ENCODE assay signal across 8 cellular contexts in the genomic region with DNA sequence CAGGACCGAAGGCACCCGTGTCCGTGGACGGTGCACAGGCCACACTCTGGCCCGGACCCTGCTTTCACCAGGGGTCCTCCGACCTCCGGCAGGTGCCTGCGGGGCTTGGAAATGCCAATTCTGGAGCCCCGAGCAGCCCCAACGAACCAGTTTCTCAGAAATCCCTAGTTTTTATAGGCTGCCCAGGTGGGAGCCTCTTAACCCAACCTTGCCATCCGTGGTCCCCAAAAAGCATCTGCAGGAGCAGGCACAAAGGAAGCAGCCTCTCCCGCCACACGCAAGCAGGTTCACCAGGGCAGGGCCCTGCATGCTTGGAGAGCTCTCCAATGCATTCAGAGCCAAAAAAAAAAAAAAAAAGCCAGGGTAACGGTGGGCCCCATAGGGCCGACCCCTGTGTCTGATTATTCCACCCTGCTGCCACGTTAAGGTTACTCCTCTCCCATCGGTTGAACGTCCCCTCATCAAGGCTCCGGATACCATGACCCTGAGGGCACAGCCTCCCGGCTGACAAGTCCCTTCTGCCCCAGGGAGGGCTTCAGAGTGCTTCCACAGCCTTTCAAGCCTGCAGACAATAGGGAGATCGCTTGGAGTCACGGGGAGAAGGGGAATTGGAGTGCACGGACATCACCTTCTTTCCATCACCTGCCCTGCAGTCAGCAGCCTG. TPM values are rescaled to one million over a fixed set of nuclear protein-coding genes. Genes with fewer than 3 reads are reported as not detected.
DNase-seq lines count a peak whose midpoint lies in the region; ATAC-seq and TF ChIP-seq lines count a peak whose summit lies in the region.

No MANE protein-coding gene starts in this region.

- no peak for TF ChIP-seq POLR2A in thyroid gland (IDR thresholded peaks at IDR 0.05)

- peaks cover 30 to 80% of the 10 kb centered on the region in 2 donors for H3K4me1 ChIP-seq in left lung
- peaks cover 42 to 66% of the 10 kb centered on the region in 2 donors for H3K4me1 ChIP-seq in thyroid gland

- H3K4me3 ChIP-seq in left lung (peak overlapping the region; percentile 55 to 74), thyroid gland (replicated peaks in 1 of 3) (peak overlapping the region; percentile 11 to 57 (median 57))

- DNase-seq in activated CD4-positive, alpha-beta T cell treated with anti-CD3 and anti-CD28 coated beads, Interleukin-2, amount 10 ng/mL, durations not matched to agents 7 days and 5 days = no peak
- DNase-seq in activated CD4-positive, alpha-beta T cell treated with anti-CD3 and anti-CD28 coated beads, Interleukin-2, amount 50 U/mL, for 48 hours = no peak
- no peak for DNase-seq in activated naive CD8-positive, alpha-beta T cell treated with anti-CD3 and anti-CD28 coated beads, Interleukin-2, amount 10 ng/mL, durations not matched to agents 7 days and 5 days
- no peak for DNase-seq in left lung
- no peak for DNase-seq in thyroid gland
- DNase-seq in NCI-H146 treated with DMSO at 0.1 percent for 48 hours (lab: John Stamatoyannopoulos, UW; ENCODE audit: unreplicated experiment) = no peak

- peak overlapping the region; percentile 82 to 92 for H3K27ac ChIP-seq in left lung
- peak overlapping the region; percentile 30 to 71 (median 52) for H3K27ac ChIP-seq in thyroid gland

- ATAC-seq in activated naive CD8-positive, alpha-beta T cell treated with anti-CD3 and anti-CD28 coated beads, Interleukin-2, amount 10 ng/mL, durations not matched to agents 7 days and 5 days (ENCODE audit: low read depth) = no peak
- ATAC-seq in left lung = no peak
- ATAC-seq in HG02798 (IDR thresholded peaks at IDR 0.05; ENCODE audit: poor library complexity, unreplicated experiment) = no peak
- no peak for ATAC-seq in GM18520 (IDR thresholded peaks at IDR 0.05; ENCODE audit: unreplicated experiment)

- intact Hi-C loops in left lung (cut with DNase I) = no loop called here
- intact Hi-C loops in thyroid gland (cut with DNase I) = no loop called here

- H3K27me3 ChIP-seq in left lung (peaks cover 0 to 5% of the 10 kb centered on the region in 2 donors), thyroid gland (no peaks in the 10 kb centered on the region)

- no peaks in the 10 kb centered on the region for H3K36me3 ChIP-seq in left lung
- no peaks in the 10 kb centered on the region for H3K36me3 ChIP-seq in thyroid gland

- CTCF ChIA-PET in activated CD4-positive, alpha-beta T cell treated with anti-CD3 and anti-CD28 coated beads, Interleukin-2, amount 10 ng/mL, durations not matched to agents 7 days and 5 days (lab: Charles Lee) = interaction anchor here (0.7 to 1.4 kb wide), 6 partner anchors 9 to 172 kb away, joined by 3 to 10 read pairs (median 4); partner anchors contain the start of genes ANAPC2, NRARP, RNF224 and SSNA1

- no peaks in the 10 kb centered on the region for H3K27me3 Mint-ChIP-seq in activated CD4-positive, alpha-beta T cell treated with anti-CD3 and anti-CD28 coated beads, Interleukin-2, amount 10 ng/mL, durations not matched to agents 7 days and 5 days
- H3K27me3 Mint-ChIP-seq in activated naive CD8-positive, alpha-beta T cell treated with anti-CD3 and anti-CD28 coated beads, Interleukin-2, amount 10 ng/mL, durations not matched to agents 7 days and 5 days = no peaks in the 10 kb centered on the region

- peaks cover 5% of the 10 kb centered on the region for H3K36me3 Mint-ChIP-seq in activated CD4-positive, alpha-beta T cell treated with anti-CD3 and anti-CD28 coated beads, Interleukin-2, amount 10 ng/mL, durations not matched to agents 7 days and 5 days (ENCODE audit: low read depth)
- no peaks in the 10 kb centered on the region for H3K36me3 Mint-ChIP-seq in activated naive CD8-positive, alpha-beta T cell treated with anti-CD3 and anti-CD28 coated beads, Interleukin-2, amount 10 ng/mL, durations not matched to agents 7 days and 5 days

- H3K27ac Mint-ChIP-seq in activated CD4-positive, alpha-beta T cell treated with anti-CD3 and anti-CD28 coated beads, Interleukin-2, amount 10 ng/mL, durations not matched to agents 7 days and 5 days = peak overlapping the region; percentile 82
- H3K27ac Mint-ChIP-seq in activated naive CD8-positive, alpha-beta T cell treated with anti-CD3 and anti-CD28 coated beads, Interleukin-2, amount 10 ng/mL, durations not matched to agents 7 days and 5 days = peak overlapping the region; percentile 86

- TF ChIP-seq CTCF in left lung (IDR thresholded peaks at IDR 0.05) (no peak), thyroid gland (IDR thresholded peaks at IDR 0.05) (no peak)

- no peaks in the 10 kb centered on the region for H3K9me3 ChIP-seq in left lung
- no peaks in the 10 kb centered on the region for H3K9me3 ChIP-seq in thyroid gland

- POLR2A ChIA-PET in activated CD4-positive, alpha-beta T cell treated with anti-CD3 and anti-CD28 coated beads, Interleukin-2, amount 10 ng/mL, durations not matched to agents 7 days and 5 days (lab: Charles Lee) = interaction anchor here (0.6 to 1.0 kb wide), 4 partner anchors 13 to 347 kb away, joined by 3 to 5 read pairs (median 3); partner anchors contain the start of genes ANAPC2 and SSNA1
- POLR2A ChIA-PET in activated naive CD8-positive, alpha-beta T cell treated with anti-CD3 and anti-CD28 coated beads, Interleukin-2, amount 10 ng/mL, durations not matched to agents 7 days and 5 days (lab: Charles Lee) = interaction anchor here (0.6 to 3.5 kb wide), 18 partner anchors 10 to 474 kb away, joined by 3 to 42 read pairs (median 6); partner anchors contain the start of genes ANAPC2, CYSRT1, DPP7 and MAN1B1

- H3K4me3 Mint-ChIP-seq in activated CD4-positive, alpha-beta T cell treated with anti-CD3 and anti-CD28 coated beads, Interleukin-2, amount 10 ng/mL, durations not matched to agents 7 days and 5 days = peak overlapping the region; percentile 80
- peak overlapping the region; percentile 84 for H3K4me3 Mint-ChIP-seq in activated naive CD8-positive, alpha-beta T cell treated with anti-CD3 and anti-CD28 coated beads, Interleukin-2, amount 10 ng/mL, durations not matched to agents 7 days and 5 days

- WGBS in thyroid gland, 2 donors = 21 to 32% methylated on average over 14 to 17 of the region's 23 CpGs

- H3K9me3 Mint-ChIP-seq in activated CD4-positive, alpha-beta T cell treated with anti-CD3 and anti-CD28 coated beads, Interleukin-2, amount 10 ng/mL, durations not matched to agents 7 days and 5 days = no peaks in the 10 kb centered on the region
- H3K9me3 Mint-ChIP-seq in activated naive CD8-positive, alpha-beta T cell treated with anti-CD3 and anti-CD28 coated beads, Interleukin-2, amount 10 ng/mL, durations not matched to agents 7 days and 5 days = no peaks in the 10 kb centered on the region

- peaks cover 35% of the 10 kb centered on the region for H3K4me1 Mint-ChIP-seq in activated CD4-positive, alpha-beta T cell treated with anti-CD3 and anti-CD28 coated beads, Interleukin-2, amount 10 ng/mL, durations not matched to agents 7 days and 5 days
- H3K4me1 Mint-ChIP-seq in activated naive CD8-positive, alpha-beta T cell treated with anti-CD3 and anti-CD28 coated beads, Interleukin-2, amount 10 ng/mL, durations not matched to agents 7 days and 5 days = peaks cover 21% of the 10 kb centered on the region

RNA-seq across cellular contexts. Expression of gene TPRN, which starts 0.8 kb away (rescaled TPM):
- 1 to 10 TPM; 8.9 TPM for total RNA-seq in activated CD4-positive, alpha-beta T cell treated with anti-CD3 and anti-CD28 coated beads, Interleukin-2, amount 10 ng/mL, durations not matched to agents 7 days and 5 days
- total RNA-seq in activated naive CD8-positive, alpha-beta T cell treated with anti-CD3 and anti-CD28 coated beads, Interleukin-2, amount 10 ng/mL, durations not matched to agents 7 days and 5 days = 10 to 100 TPM; 11.2 to 14.7 TPM
- total RNA-seq in left lung (10 to 100 TPM; 21.6 to 21.7 TPM), thyroid gland (10 to 100 TPM in 2 of 4 donors, 1 to 10 TPM in 2; 6.5 to 13.5 (median 9.9) TPM)

RNA-seq across cellular contexts. Expression of gene TMEM203, which starts 4.1 kb away (rescaled TPM):
- total RNA-seq in activated CD4-positive, alpha-beta T cell treated with anti-CD3 and anti-CD28 coated beads, Interleukin-2, amount 10 ng/mL, durations not matched to agents 7 days and 5 days = 10 to 100 TPM; 28.5 to 34.0 TPM
- 10 to 100 TPM; 37.4 to 39.4 TPM for total RNA-seq in activated naive CD8-positive, alpha-beta T cell treated with anti-CD3 and anti-CD28 coated beads, Interleukin-2, amount 10 ng/mL, durations not matched to agents 7 days and 5 days
- total RNA-seq in left lung (10 to 100 TPM; 30.6 to 31.7 TPM), thyroid gland (10 to 100 TPM; 29.7 to 47.3 (median 38.4) TPM)

RNA-seq across cellular contexts. Expression of gene NDOR1, which starts 4.2 kb away (rescaled TPM):
- total RNA-seq in activated CD4-positive, alpha-beta T cell treated with anti-CD3 and anti-CD28 coated beads, Interleukin-2, amount 10 ng/mL, durations not matched to agents 7 days and 5 days = 10 to 100 TPM; 38.4 to 44.2 TPM
- total RNA-seq in activated naive CD8-positive, alpha-beta T cell treated with anti-CD3 and anti-CD28 coated beads, Interleukin-2, amount 10 ng/mL, durations not matched to agents 7 days and 5 days = 10 to 100 TPM; 38.8 to 39.8 TPM
- total RNA-seq in left lung (10 to 100 TPM; 16.5 to 19.5 TPM), thyroid gland (10 to 100 TPM in 3 of 4 donors, 1 to 10 TPM in 1; 9.0 to 16.6 (median 15.4) TPM)

RNA-seq across cellular contexts. Expression of gene SSNA1, which starts 12.9 kb away (rescaled TPM):
- 10 to 100 TPM; 74.8 to 81.3 TPM for total RNA-seq in activated CD4-positive, alpha-beta T cell treated with anti-CD3 and anti-CD28 coated beads, Interleukin-2, amount 10 ng/mL, durations not matched to agents 7 days and 5 days
- total RNA-seq in activated naive CD8-positive, alpha-beta T cell treated with anti-CD3 and anti-CD28 coated beads, Interleukin-2, amount 10 ng/mL, durations not matched to agents 7 days and 5 days = 10 to 100 TPM; 62.4 to 65.2 TPM
- total RNA-seq in left lung (10 to 100 TPM; 59.1 to 68.0 TPM), thyroid gland (10 to 100 TPM; 42.0 to 97.5 (median 62.8) TPM)

RNA-seq across cellular contexts. Expression of gene ANAPC2, which starts 13.0 kb away (rescaled TPM):
- total RNA-seq in activated CD4-positive, alpha-beta T cell treated with anti-CD3 and anti-CD28 coated beads, Interleukin-2, amount 10 ng/mL, durations not matched to agents 7 days and 5 days = 10 to 100 TPM; 61.3 to 76.1 TPM
- total RNA-seq in activated naive CD8-positive, alpha-beta T cell treated with anti-CD3 and anti-CD28 coated beads, Interleukin-2, amount 10 ng/mL, durations not matched to agents 7 days and 5 days = 10 to 100 TPM; 84.2 to 87.8 TPM
- 10 to 100 TPM; 43.5 to 52.3 TPM for total RNA-seq in left lung
- total RNA-seq in thyroid gland = 10 to 100 TPM; 25.6 to 34.1 (median 31.8) TPM
